8 cellular contexts compared by ENCODE assay signal in genomic region chr17:81601525-81602120, GRCh38. TPM values are rescaled to one million over a fixed set of nuclear protein-coding genes. Genes with fewer than 3 reads are reported as not detected.
DNase-seq lines count a peak whose midpoint lies in the region; ATAC-seq and TF ChIP-seq lines count a peak whose summit lies in the region.

No MANE protein-coding gene starts in this region.

- no TSS peak for BruUV-seq in Calu3 (replicated peaks; lab: Mats Ljungman, UMichigan)

- DNase-seq in Calu3 (peak; percentile 55), NCI-H748 treated with DMSO at 0.1 percent for 48 hours (lab: John Stamatoyannopoulos, UW) (peak; percentile 46), fibroblast of mammary gland (ENCODE audit: low read depth) (peak; percentile 77), nephron progenitor cell (peak; percentile 42), occipital lobe (lab: John Stamatoyannopoulos, UW) (no peak)
- peak; percentile 69 for DNase-seq in activated CD8-positive, alpha-beta T cell treated with anti-CD3 and anti-CD28 coated beads, Interleukin-2, amount 10 ng/mL, durations not matched to agents 7 days and 5 days

- H3K36me3 Mint-ChIP-seq in Calu3 (ENCODE audit: insufficient read depth, unreplicated experiment) (peaks cover 73% of the 10 kb centered on the region), nephron progenitor cell (ENCODE audit: low read depth) (peaks cover 56% of the 10 kb centered on the region)
- H3K36me3 Mint-ChIP-seq in activated CD8-positive, alpha-beta T cell treated with anti-CD3 and anti-CD28 coated beads, Interleukin-2, amount 10 ng/mL, durations not matched to agents 7 days and 5 days (ENCODE audit: low read depth), result peaks cover 52% of the 10 kb centered on the region

- H3K4me3 ChIP-seq in fibroblast of mammary gland (ENCODE audit: control insufficient read depth, low read depth, low read length), result no peak overlapping the region

- H3K4me1 Mint-ChIP-seq in Calu3 (ENCODE audit: low read depth, unreplicated experiment) (peaks cover 7% of the 10 kb centered on the region), nephron progenitor cell (no peaks in the 10 kb centered on the region)
- peaks cover 10% of the 10 kb centered on the region for H3K4me1 Mint-ChIP-seq in activated CD8-positive, alpha-beta T cell treated with anti-CD3 and anti-CD28 coated beads, Interleukin-2, amount 10 ng/mL, durations not matched to agents 7 days and 5 days (ENCODE audit: low read depth)

- H3K27me3 Mint-ChIP-seq in Calu3 (ENCODE audit: unreplicated experiment) (no peaks in the 10 kb centered on the region), nephron progenitor cell (ENCODE audit: low read depth, poor library complexity) (no peaks in the 10 kb centered on the region)
- no peaks in the 10 kb centered on the region for H3K27me3 Mint-ChIP-seq in activated CD8-positive, alpha-beta T cell treated with anti-CD3 and anti-CD28 coated beads, Interleukin-2, amount 10 ng/mL, durations not matched to agents 7 days and 5 days (ENCODE audit: low read depth)

- TF ChIP-seq CTCF in Calu3 (IDR thresholded peaks at IDR 0.05; ENCODE audit: unreplicated experiment) (peak; percentile 64), fibroblast of mammary gland (conservative IDR thresholded peaks at IDR 0.05; ENCODE audit: control insufficient read depth, insufficient read depth, low read depth, low read length) (peak; percentile 83), nephron progenitor cell (IDR thresholded peaks at IDR 0.05) (peak; percentile 85)

- CTCF ChIA-PET in Calu3 (lab: Charles Lee), result interaction anchor here (0.6 to 1.5 kb wide), 3 partner anchors 35 to 51 kb away, joined by 3 to 4 read pairs (median 4); no protein-coding TSS in a partner anchor
- CTCF ChIA-PET in activated CD8-positive, alpha-beta T cell treated with anti-CD3 and anti-CD28 coated beads, Interleukin-2, amount 10 ng/mL, durations not matched to agents 7 days and 5 days (lab: Charles Lee), result interaction anchor here (0.6 to 2.8 kb wide), 31 partner anchors 8 to 316 kb away, joined by 3 to 25 read pairs (median 3); partner anchors contain the start of genes FAAP100, PDE6G and SLC38A10

- ATAC-seq in HG02798 (IDR thresholded peaks at IDR 0.05; ENCODE audit: poor library complexity, unreplicated experiment), result peak; percentile 39
- ATAC-seq in activated CD8-positive, alpha-beta T cell treated with anti-CD3 and anti-CD28 coated beads, Interleukin-2, amount 10 ng/mL, durations not matched to agents 7 days and 5 days, result peak; percentile 90
- ATAC-seq in HG03139 (IDR thresholded peaks at IDR 0.05; ENCODE audit: unreplicated experiment), result no peak

- no peaks in the 10 kb centered on the region for H3K9me3 Mint-ChIP-seq in Calu3 (ENCODE audit: low read depth, unreplicated experiment)
- no peaks in the 10 kb centered on the region for H3K9me3 Mint-ChIP-seq in activated CD8-positive, alpha-beta T cell treated with anti-CD3 and anti-CD28 coated beads, Interleukin-2, amount 10 ng/mL, durations not matched to agents 7 days and 5 days (ENCODE audit: insufficient read depth)
- H3K9me3 Mint-ChIP-seq in nephron progenitor cell, result no peaks in the 10 kb centered on the region

- H3K4me3 Mint-ChIP-seq in Calu3 (ENCODE audit: low read depth, unreplicated experiment), result no peak overlapping the region
- no peak overlapping the region for H3K4me3 Mint-ChIP-seq in activated CD8-positive, alpha-beta T cell treated with anti-CD3 and anti-CD28 coated beads, Interleukin-2, amount 10 ng/mL, durations not matched to agents 7 days and 5 days
- H3K4me3 Mint-ChIP-seq in nephron progenitor cell, result no peak overlapping the region

- H3K27ac Mint-ChIP-seq in Calu3 (ENCODE audit: unreplicated experiment) (peak overlapping the region; percentile 35), nephron progenitor cell (no peak overlapping the region)
- H3K27ac Mint-ChIP-seq in activated CD8-positive, alpha-beta T cell treated with anti-CD3 and anti-CD28 coated beads, Interleukin-2, amount 10 ng/mL, durations not matched to agents 7 days and 5 days, result peak overlapping the region; percentile 58

- POLR2A ChIA-PET in activated CD8-positive, alpha-beta T cell treated with anti-CD3 and anti-CD28 coated beads, Interleukin-2, amount 10 ng/mL, durations not matched to agents 7 days and 5 days (lab: Charles Lee), result interaction anchor here (1.2 kb wide), 1 partner anchor 10 kb away, joined by 4 read pairs; no protein-coding TSS in a partner anchor

- intact Hi-C loops in Calu3 (cut with micrococcal nuclease; ENCODE audit: unreplicated experiment), result loop anchor here (1.0 to 2.0 kb wide), 2 partner anchors 35 to 49 kb away; partner anchors contain the start of gene FAAP100

RNA-seq across cellular contexts. Expression of gene NPLOC4, which starts 35.3 kb away (rescaled TPM):
- total RNA-seq in Calu3 (2022), result 146 and 149 TPM in 2 replicates
- total RNA-seq in activated CD8-positive, alpha-beta T cell treated with anti-CD3 and anti-CD28 coated beads, Interleukin-2, amount 10 ng/mL, durations not matched to agents 7 days and 5 days, result 100 to 1,000 TPM; 113 TPM
- total RNA-seq in occipital lobe, result 39.5 TPM

RNA-seq across cellular contexts. Expression of gene TSPAN10, which starts 35.4 kb away (rescaled TPM):
- 2.9 and 4.2 TPM in 2 replicates for total RNA-seq in Calu3 (2022)
- total RNA-seq in activated CD8-positive, alpha-beta T cell treated with anti-CD3 and anti-CD28 coated beads, Interleukin-2, amount 10 ng/mL, durations not matched to agents 7 days and 5 days, result 1 to 10 TPM; 1.2 TPM
- 0.16 TPM for total RNA-seq in occipital lobe

RNA-seq across cellular contexts. Expression of gene FAAP100, which starts 49.5 kb away (rescaled TPM):
- total RNA-seq in Calu3 (2022) (39.4 and 39.7 TPM in 2 replicates), occipital lobe (24.2 TPM)
- 10 to 100 TPM; 39.2 to 43.6 TPM for total RNA-seq in activated CD8-positive, alpha-beta T cell treated with anti-CD3 and anti-CD28 coated beads, Interleukin-2, amount 10 ng/mL, durations not matched to agents 7 days and 5 days

RNA-seq across cellular contexts. Expression of gene PDE6G, which starts 54.7 kb away (rescaled TPM):
- total RNA-seq in Calu3 (2022) (not detected in 2 replicates), occipital lobe (not detected)
- total RNA-seq in activated CD8-positive, alpha-beta T cell treated with anti-CD3 and anti-CD28 coated beads, Interleukin-2, amount 10 ng/mL, durations not matched to agents 7 days and 5 days, result 10 to 100 TPM; 76.5 to 80.3 TPM
